25 cellular contexts compared by ENCODE assay signal in the genomic region with DNA sequence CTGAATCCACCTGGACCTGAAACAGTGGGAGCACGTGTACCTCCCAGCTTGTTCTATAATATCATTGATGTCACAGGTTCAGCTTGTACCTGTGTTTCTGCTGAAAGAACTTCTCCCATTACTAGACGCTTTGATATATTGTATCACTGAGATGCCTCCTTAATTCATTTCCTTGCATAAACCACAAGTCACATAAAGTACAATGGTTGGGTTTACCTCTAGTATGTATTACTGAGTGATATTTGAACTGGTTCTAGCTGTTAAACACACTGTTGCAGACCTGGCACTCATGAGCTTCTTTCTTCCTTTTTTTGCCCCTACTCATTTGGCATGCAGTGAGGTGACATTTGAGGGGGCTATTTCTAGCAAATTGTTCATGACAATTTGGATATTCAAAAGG.
"Had no signal": no experiment of that assay in that cellular context is flagged by ENCODE, and none has a peak within 500 bp of the region (broad histone marks: within the 10 kb centered on the region; RNA-seq: fewer than 3 reads in every experiment).

No MANE protein-coding gene starts in this region.

- H3K4me3 Mint-ChIP-seq: activated CD4-positive, alpha-beta memory T cell treated with anti-CD3 and anti-CD28 coated beads for 36 hours; activated T-helper 17 cell treated with anti-CD3 and anti-CD28 coated beads, Interleukin-2, amount 50 U/mL, for 72 hours; mesothelial cell of epicardium; nephron had no signal

- H3K4me1 ChIP-seq: breast epithelium, left ventricle myocardium inferior, pancreas, psoas muscle, right atrium auricular region, thyroid gland had no signal

- DNase-seq: activated CD4-positive, alpha-beta memory T cell treated with anti-CD3 and anti-CD28 coated beads for 36 hours; activated CD4-positive, alpha-beta T cell treated with anti-CD3 and anti-CD28 coated beads for 48 hours; activated naive CD4-positive, alpha-beta T cell treated with Interleukin-2 at 50 U/mL for 16 hours; activated naive CD8-positive, alpha-beta T cell treated with anti-CD3 and anti-CD28 coated beads for 36 hours; amniotic stem cell; effector memory CD4-positive, alpha-beta T cell; hypothalamus; left ventricle myocardium inferior; pancreas; psoas muscle; stimulated activated CD4-positive, alpha-beta T cell treated with anti-CD3 and anti-CD28 coated beads, Interleukin-12 subunit alpha, Interleukin-12 subunit beta, amount 100 ng/mL, for 4 hours; stimulated activated CD4-positive, alpha-beta T cell treated with anti-CD3 and anti-CD28 coated beads, Interleukin-4, amount 100 ng/mL, for 4 hours; substantia nigra; thyroid gland had no signal

- ATAC-seq: activated T-helper 17 cell treated with anti-CD3 and anti-CD28 coated beads, Interleukin-2, amount 50 U/mL, for 72 hours; esophagus mucosa; pancreas; psoas muscle had no signal

- FAIRE-seq: colon, frontal cortex, pancreas had no signal

- H3K4me1 Mint-ChIP-seq: mesothelial cell of epicardium had no signal

- H3K36me3 ChIP-seq: breast epithelium, left ventricle myocardium inferior, neutrophil, pancreas, right atrium auricular region, thyroid gland had no signal

- H3K27ac ChIP-seq: breast epithelium, left ventricle myocardium inferior, neutrophil, pancreas, psoas muscle, right atrium auricular region, thyroid gland had no signal

- H3K9me3 Mint-ChIP-seq: activated CD4-positive, alpha-beta memory T cell treated with anti-CD3 and anti-CD28 coated beads for 36 hours; activated T-helper 17 cell treated with anti-CD3 and anti-CD28 coated beads, Interleukin-2, amount 50 U/mL, for 72 hours; central memory CD8-positive, alpha-beta T cell; mesothelial cell of epicardium; nephron; stimulated activated naive CD8-positive, alpha-beta T cell treated with anti-CD3 and anti-CD28 coated beads, Interleukin-15, Interleukin-2, amounts not matched to agents 100 ng/mL and 50 ng/mL, for 24 hours had no signal

- H3K9me3 ChIP-seq: breast epithelium, left ventricle myocardium inferior, neutrophil, pancreas, psoas muscle, right atrium auricular region, thyroid gland had no signal

- H3K4me3 ChIP-seq: breast epithelium, left ventricle myocardium inferior, pancreas, psoas muscle, right atrium auricular region, thyroid gland had no signal

- H3K27ac Mint-ChIP-seq: activated CD4-positive, alpha-beta memory T cell treated with anti-CD3 and anti-CD28 coated beads for 36 hours; mesothelial cell of epicardium; nephron; stimulated activated naive CD8-positive, alpha-beta T cell treated with anti-CD3 and anti-CD28 coated beads, Interleukin-15, Interleukin-2, amounts not matched to agents 100 ng/mL and 50 ng/mL, for 24 hours had no signal

- H3K27me3 ChIP-seq: breast epithelium, neutrophil, pancreas, right atrium auricular region, thyroid gland had no signal

- H3K36me3 Mint-ChIP-seq: activated CD4-positive, alpha-beta memory T cell treated with anti-CD3 and anti-CD28 coated beads for 36 hours; mesothelial cell of epicardium had no signal
